ENCODE assay signal across 26 cellular contexts in the genomic region with DNA sequence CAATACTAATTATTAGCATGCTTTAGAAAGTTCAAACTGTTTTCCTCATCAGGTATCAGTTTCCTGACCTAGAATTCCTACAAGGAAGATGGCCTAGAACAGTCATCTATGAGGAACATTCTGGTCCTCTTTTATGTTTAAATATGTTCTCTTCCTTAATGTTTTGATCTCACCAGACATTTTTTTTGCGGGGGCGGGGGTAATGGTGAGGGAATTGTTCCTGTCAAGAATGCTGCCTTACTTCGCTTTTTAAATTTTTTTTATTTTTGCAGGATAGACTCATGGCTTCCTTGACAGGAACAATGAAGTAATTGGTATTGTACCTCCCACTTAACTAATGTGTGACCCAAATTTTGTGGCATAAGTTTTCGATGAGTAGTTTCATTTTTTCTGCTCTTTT. TPM values are rescaled to one million over a fixed set of nuclear protein-coding genes. Genes with fewer than 3 reads are reported as not detected.
DNase-seq lines count a peak whose midpoint lies in the region; ATAC-seq and TF ChIP-seq lines count a peak whose summit lies in the region.
"Had no signal": no experiment of that assay in that cellular context is flagged by ENCODE, and none has a peak within 500 bp of the region (broad histone marks: within the 10 kb centered on the region; RNA-seq: fewer than 3 reads in every experiment).

No MANE protein-coding gene starts in this region.

- no peaks in the 10 kb centered on the region for H3K27me3 Mint-ChIP-seq in mesothelial cell of epicardium (ENCODE audit: low read depth)
- H3K27me3 Mint-ChIP-seq: CD8-positive, alpha-beta memory T cell had no signal

- H3K4me1 Mint-ChIP-seq in mesothelial cell of epicardium = peaks cover 58% of the 10 kb centered on the region
- H3K4me1 Mint-ChIP-seq: CD14-positive monocyte; CD4-positive, alpha-beta memory T cell; CD4-positive, CD25-positive, alpha-beta regulatory T cell; CD8-positive, alpha-beta memory T cell had no signal

- DNase-seq in caudate nucleus (lab: John Stamatoyannopoulos, UW) (peak in 31 of 61 donors; percentile 1 to 81 (median 28)), mesothelial cell of epicardium (ENCODE audit: low spot score in 2 of 2, unreplicated experiment in 2 of 2) (no peak)
- no peak for DNase-seq in stimulated activated naive CD4-positive, alpha-beta T cell (lab: John Stamatoyannopoulos, UW)
- DNase-seq: 8988T; ACHN; BE2C; C1 segment of cervical spinal cord; CD4-positive, alpha-beta memory T cell; CD4-positive, CD25-positive, alpha-beta regulatory T cell; CD8-positive, alpha-beta memory T cell; COR-L47; DMS 273 treated with DMSO at 0.1 percent for 48 hours; DMS153; DMS53; DMS79; DND-41; EL; GDM1 had no signal

- H3K9me3 Mint-ChIP-seq in mesothelial cell of epicardium = peaks cover 43% of the 10 kb centered on the region

- H3K36me3 Mint-ChIP-seq in mesothelial cell of epicardium = peaks cover 38% of the 10 kb centered on the region
- H3K36me3 Mint-ChIP-seq: CD14-positive monocyte; CD4-positive, alpha-beta memory T cell; CD4-positive, CD25-positive, alpha-beta regulatory T cell had no signal

- H3K27ac ChIP-seq in caudate nucleus (ENCODE audit: low read depth, low read length) = no peak overlapping the region
- H3K27ac ChIP-seq: BLaER1 had no signal

- no peak for TF ChIP-seq CTCF in mesothelial cell of epicardium (IDR thresholded peaks at IDR 0.05; ENCODE audit: unreplicated experiment)

- no peak overlapping the region for H3K4me3 Mint-ChIP-seq in mesothelial cell of epicardium
- H3K4me3 Mint-ChIP-seq: CD14-positive monocyte; CD4-positive, alpha-beta memory T cell; CD4-positive, CD25-positive, alpha-beta regulatory T cell; CD8-positive, alpha-beta memory T cell had no signal

- ATAC-seq in HG03196 (IDR thresholded peaks at IDR 0.05; ENCODE audit: unreplicated experiment) (no peak), HG02981 (IDR thresholded peaks at IDR 0.05; ENCODE audit: unreplicated experiment) (no peak)
- ATAC-seq: GM12878 had no signal

- H3K27ac Mint-ChIP-seq in mesothelial cell of epicardium = peak overlapping the region; percentile 90
- H3K27ac Mint-ChIP-seq: CD14-positive monocyte; CD4-positive, alpha-beta memory T cell; CD4-positive, CD25-positive, alpha-beta regulatory T cell; CD8-positive, alpha-beta memory T cell had no signal

RNA-seq across cellular contexts. Expression of a gene that starts 44.3 kb away (rescaled TPM):
- total RNA-seq in mesothelial cell of epicardium = 0.86 to 1.2 TPM (median 0.91 TPM) in 3 replicates
- total RNA-seq: A673; CD4-positive, alpha-beta memory T cell; CD4-positive, CD25-positive, alpha-beta regulatory T cell; CD8-positive, alpha-beta memory T cell; Daoy; G401; GM12878 had no signal

Comparison
In these comparisons a context has a peak if more than half of its experiments do, and no peak if none do; other contexts are left out.
1. DNase-seq: peak in caudate nucleus (31 of 61); none in mesothelial cell of epicardium (0 of 2) and stimulated activated naive CD4-positive, alpha-beta T cell (0 of 6).